Comparison of ENCODE assay signal across 1 cellular context in the genomic region with DNA sequence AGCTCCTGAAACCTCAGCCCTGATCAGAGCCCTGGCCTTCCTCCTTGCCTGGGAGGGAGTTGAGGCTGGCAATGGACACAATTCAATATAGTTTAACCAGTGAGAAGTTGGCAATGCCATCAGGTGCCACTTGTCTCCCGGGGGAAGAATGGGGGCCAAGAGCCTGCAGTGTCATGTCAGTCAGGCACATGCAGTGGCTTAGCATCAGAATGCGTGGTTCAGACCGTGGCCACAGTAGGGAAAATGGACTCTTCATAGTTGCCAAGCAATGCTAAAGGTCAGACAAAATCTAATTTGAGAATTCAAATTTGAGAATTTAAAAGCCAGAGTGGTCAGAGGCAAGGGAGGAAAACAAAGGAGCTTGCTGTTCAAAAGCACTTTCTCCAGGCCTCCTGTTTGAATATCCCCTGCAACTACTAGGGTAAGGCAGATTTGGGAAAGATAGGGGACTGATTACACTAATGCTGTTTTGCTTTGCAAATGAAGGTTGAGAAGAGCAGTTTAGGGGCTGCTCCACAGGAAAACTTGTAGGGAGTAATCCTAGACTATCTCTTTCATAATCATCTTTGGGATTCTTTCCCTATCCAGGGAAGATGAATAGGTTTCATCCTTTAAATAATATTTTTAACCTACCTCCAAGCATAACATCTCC.
TF ChIP-seq lines count a peak whose summit lies in the region.

No MANE protein-coding gene starts in this region.

TF ChIP-seq in WTC11, 78 proteins besides CTCF, POLR2A, EP300 and RAD21 (continued from another document):
- TF ChIP-seq MAX (CRISPR knock-in tag; IDR thresholded peaks at IDR 0.05) = no peak
- no peak for TF ChIP-seq ESRRA (CRISPR knock-in tag; IDR thresholded peaks at IDR 0.05; ENCODE audit: borderline replicate concordance)
